8 cellular contexts compared by ENCODE assay signal in genomic region chr7:140209866-140210609, GRCh38. TPM values are rescaled to one million over a fixed set of nuclear protein-coding genes. Genes with fewer than 3 reads are reported as not detected.
DNase-seq lines count a peak whose midpoint lies in the region; ATAC-seq and TF ChIP-seq lines count a peak whose summit lies in the region.

No MANE protein-coding gene starts in this region.

- POLR2A ChIA-PET in WTC11 (lab: Charles Lee): no interaction called here

- H3K4me3 ChIP-seq in lower leg skin (ENCODE audit: low read depth, poor library complexity, severe bottlenecking): no peak overlapping the region

- no peak overlapping the region for H3K4me3 Mint-ChIP-seq in WTC11

- peaks cover 16% of the 10 kb centered on the region for H3K4me1 Mint-ChIP-seq in WTC11

- no peaks in the 10 kb centered on the region for H3K27me3 Mint-ChIP-seq in WTC11 (ENCODE audit: low read depth)

- ATAC-seq in GM18868 (IDR thresholded peaks at IDR 0.05; ENCODE audit: unreplicated experiment) (peak; percentile 88), HG02840 (IDR thresholded peaks at IDR 0.05; ENCODE audit: low FRiP score, unreplicated experiment) (peak; percentile 91), left cardiac atrium (peak; percentile 47 to 51), WTC11 (no peak)

- intact Hi-C loops in left cardiac atrium (cut with DNase I): no loop called here
- intact Hi-C loops in lower leg skin (cut with DNase I; ENCODE audit: low total_unique reads): no loop called here

- H3K9me3 Mint-ChIP-seq in WTC11: peaks cover 6% of the 10 kb centered on the region

- WGBS in lower leg skin, 2 donors: 86 to 90% methylated on average over 17 of the region's 17 CpGs

- no peak for TF ChIP-seq CTCF in lower leg skin (IDR thresholded peaks at IDR 0.05)
- TF ChIP-seq CTCF in WTC11 (IDR thresholded peaks at IDR 0.05): no peak

- TF ChIP-seq POLR2A in lower leg skin (IDR thresholded peaks at IDR 0.05): no peak

- DNase-seq in RPMI8226 (peak; percentile 97), left cardiac atrium (no peak), foreskin melanocyte (no peak), mucosa of gallbladder (ENCODE audit: low spot score) (no peak), lower leg skin (ENCODE audit: low spot score in 2 of 2) (no peak), WTC11 (ENCODE audit: low spot score) (no peak)

- no peak overlapping the region for H3K27ac Mint-ChIP-seq in WTC11

- no peaks in the 10 kb centered on the region for H3K36me3 Mint-ChIP-seq in WTC11

- CTCF ChIA-PET in WTC11 (lab: Charles Lee): no interaction called here

TF ChIP-seq in WTC11, 78 proteins besides CTCF, POLR2A, EP300 and RAD21:
- no peak for TF ChIP-seq AR (CRISPR knock-in tag; IDR thresholded peaks at IDR 0.05)
- no peak for TF ChIP-seq CREM (CRISPR knock-in tag; IDR thresholded peaks at IDR 0.05)
- no peak for TF ChIP-seq ATF3 (CRISPR knock-in tag; conservative IDR thresholded peaks at IDR 0.05)
- no peak for TF ChIP-seq IRF1 (CRISPR knock-in tag; IDR thresholded peaks at IDR 0.05)
- no peak for TF ChIP-seq NR2C2 (CRISPR knock-in tag; IDR thresholded peaks at IDR 0.05)
- no peak for TF ChIP-seq ZNF138 (CRISPR knock-in tag; conservative IDR thresholded peaks at IDR 0.05)
- no peak for TF ChIP-seq ZNF263 (CRISPR knock-in tag; IDR thresholded peaks at IDR 0.05; ENCODE audit: low read depth)
- no peak for TF ChIP-seq ERG (CRISPR knock-in tag; IDR thresholded peaks at IDR 0.05)
- no peak for TF ChIP-seq PREB (CRISPR knock-in tag; IDR thresholded peaks at IDR 0.05; ENCODE audit: borderline replicate concordance)
- no peak for TF ChIP-seq SMAD3 (CRISPR knock-in tag; IDR thresholded peaks at IDR 0.05; ENCODE audit: borderline replicate concordance)

RNA-seq across cellular contexts. Expression of gene KDM7A, which starts 33.3 kb away (rescaled TPM):
- total RNA-seq in left cardiac atrium: 10 to 100 TPM in 1 of 2 donors, 1 to 10 TPM in 1; 9.0 to 12.7 TPM
- total RNA-seq in mucosa of gallbladder: 9.7 TPM
- total RNA-seq in lower leg skin: 10 to 100 TPM; 36.2 to 54.0 (median 46.7) TPM
- 11.4 to 12.4 TPM (median 12.2 TPM) in 3 replicates for total RNA-seq in WTC11 (2021)
